11 cellular contexts compared by ENCODE assay signal in genomic region chrX:2693123-2693438, GRCh38. TPM values are rescaled to one million over a fixed set of nuclear protein-coding genes. Genes with fewer than 3 reads are reported as not detected.
DNase-seq lines count a peak whose midpoint lies in the region; ATAC-seq and TF ChIP-seq lines count a peak whose summit lies in the region.
"Had no signal": no experiment of that assay in that cellular context is flagged by ENCODE, and none has a peak within 500 bp of the region (broad histone marks: within the 10 kb centered on the region; RNA-seq: fewer than 3 reads in every experiment).

No MANE protein-coding gene starts in this region.

- H3K9me3 Mint-ChIP-seq in HFFc6 (no peaks in the 10 kb centered on the region), natural killer cell (no peaks in the 10 kb centered on the region)

- ATAC-seq in natural killer cell: no peak
- no peak for ATAC-seq in HG02870 (IDR thresholded peaks at IDR 0.05; ENCODE audit: unreplicated experiment)

- H3K27me3 ChIP-seq in brain microvascular endothelial cell (replicated peaks) (no peaks in the 10 kb centered on the region), MM.1S (replicated peaks; ENCODE audit: insufficient read depth, low read length) (no peaks in the 10 kb centered on the region)

- no peaks in the 10 kb centered on the region for H3F3A ChIP-seq in MM.1S (ENCODE audit: insufficient read depth, low read length)

- no peaks in the 10 kb centered on the region for H3K9me2 ChIP-seq in MM.1S (replicated peaks; ENCODE audit: insufficient read depth, low read length)

- H3K36me3 Mint-ChIP-seq in HFFc6 (ENCODE audit: low read depth) (peaks cover 50% of the 10 kb centered on the region), natural killer cell (no peaks in the 10 kb centered on the region)

- peak overlapping the region; percentile 97 for H3K27ac Mint-ChIP-seq in HFFc6
- peak overlapping the region; percentile 86 to 88 for H3K27ac Mint-ChIP-seq in natural killer cell

- H3K27me3 Mint-ChIP-seq in HFFc6 (ENCODE audit: insufficient read depth): peaks cover 8% of the 10 kb centered on the region
- no peaks in the 10 kb centered on the region for H3K27me3 Mint-ChIP-seq in natural killer cell (ENCODE audit: low read depth in 2 of 2)

- H3K4me1 Mint-ChIP-seq in HFFc6 (ENCODE audit: low read depth) (peaks cover 57% of the 10 kb centered on the region), natural killer cell (peaks cover 57 to 60% of the 10 kb centered on the region in 2 donors)

- in situ Hi-C loops in brain microvascular endothelial cell (cut with HindIII; ENCODE audit: low pct_ligation_motif_present, low sequenced_read_pairs): no loop called here

- no peak overlapping the region for H3K4me2 ChIP-seq in MM.1S (ENCODE audit: low read depth, low read length)

- CTCF ChIA-PET in AG04449 (lab: Yijun Ruan, JAX): no interaction called here

- H3K27ac ChIP-seq in brain microvascular endothelial cell (no peak overlapping the region), MM.1S (ENCODE audit: low read length) (no peak overlapping the region)

- TF ChIP-seq CTCF in AG04449 (IDR thresholded peaks at IDR 0.05; ENCODE audit: insufficient read depth, low read length, missing control alignments): no peak
- no peak for TF ChIP-seq CTCF in HFFc6 (IDR thresholded peaks at IDR 0.05)
- no peak for TF ChIP-seq CTCF in brain microvascular endothelial cell (IDR thresholded peaks at IDR 0.05; ENCODE audit: low read depth, low read length, missing control alignments)
- no peak for TF ChIP-seq CTCF in natural killer cell (IDR thresholded peaks at IDR 0.05)
- no peak for TF ChIP-seq CTCF in MM.1S (IDR thresholded peaks at IDR 0.05; ENCODE audit: low read length)

- POLR2A ChIA-PET in AG04449 (lab: Yijun Ruan, JAX): no interaction called here

- H3K4me3 ChIP-seq in AG04449 (ENCODE audit: low read depth, low read length): peak overlapping the region; percentile 82
- peak overlapping the region; percentile 76 for H3K4me3 ChIP-seq in brain microvascular endothelial cell (ENCODE audit: low read depth, low read length)
- no peak overlapping the region for H3K4me3 ChIP-seq in MM.1S (ENCODE audit: low read length)

- peaks cover 8% of the 10 kb centered on the region for H3K36me3 ChIP-seq in brain microvascular endothelial cell (replicated peaks)
- H3K36me3 ChIP-seq in MM.1S (replicated peaks; ENCODE audit: insufficient read depth, low read length): no peaks in the 10 kb centered on the region

- H3K4me1 ChIP-seq in MM.1S (ENCODE audit: low read length): no peaks in the 10 kb centered on the region

- no peaks in the 10 kb centered on the region for H4K20me1 ChIP-seq in MM.1S (ENCODE audit: insufficient read depth, low read length)

- no peak for DNase-seq in AG04449 (ENCODE audit: low read depth, low spot score)
- no peak for DNase-seq in HFFc6
- DNase-seq in brain microvascular endothelial cell: no peak
- no peak for DNase-seq in natural killer cell
- DNase-seq in kidney glomerular epithelial cell (lab: John Stamatoyannopoulos, UW): no peak
- no peak for DNase-seq in MM.1S
- DNase-seq in NCI-H2107 treated with DMSO at 0.1 percent for 48 hours (lab: John Stamatoyannopoulos, UW; ENCODE audit: unreplicated experiment): no peak
- DNase-seq: activated effector memory CD4-positive, alpha-beta T cell treated with Interleukin-2 at 50 U/mL for 16 hours; OCI-M1; stimulated activated CD4-positive, alpha-beta T cell treated with anti-CD3 and anti-CD28 coated beads, Interleukin-2, amount 100 ng/mL, for 24 hours had no signal

- no peak overlapping the region for H3K9ac ChIP-seq in MM.1S (ENCODE audit: low read length)

- H3K79me2 ChIP-seq in MM.1S (ENCODE audit: low read length): no peaks in the 10 kb centered on the region; the same call in 1 of the 2 replicates

- H2AFZ ChIP-seq in MM.1S (ENCODE audit: low read length): no peak overlapping the region

- peak overlapping the region; percentile 99 for H3K4me3 Mint-ChIP-seq in HFFc6
- H3K4me3 Mint-ChIP-seq in natural killer cell: peak overlapping the region; percentile 99

- intact Hi-C loops in natural killer cell (cut with micrococcal nuclease): loop anchor here (2.0 to 10.0 kb wide), 3 partner anchors 1036 to 1228 kb away; partner anchors contain the start of gene AKAP17A

- H3K9me3 ChIP-seq in MM.1S (replicated peaks; ENCODE audit: insufficient read depth, low read length): no peaks in the 10 kb centered on the region

RNA-seq across cellular contexts. Expression of gene CD99, which starts 2.0 kb away (rescaled TPM):
- total RNA-seq in HFFc6 (2021; fragmentation: NEBNext Ultra II Directional; extraction: Animal tissue kit (Norgen Biotek cat#: 25700)): 100 to 1,000 TPM; 526 to 610 (median 584) TPM
- 100 to 1,000 TPM; 312 to 340 (median 333) TPM for total RNA-seq in natural killer cell

RNA-seq across cellular contexts. Expression of gene XG, which starts 58.8 kb away (rescaled TPM):
- total RNA-seq in HFFc6 (2021; fragmentation: NEBNext Ultra II Directional; extraction: Animal tissue kit (Norgen Biotek cat#: 25700)): under 1 TPM in 5 of 6 experiments, not detected in 1; 0.07 to 0.48 (median 0.31) TPM
- total RNA-seq in natural killer cell: under 1 TPM in 1 of 3 donors, not detected in 2; 0.85 TPM
